Comparison of ENCODE assay signal across 8 cellular contexts in genomic region chr10:133324198-133324792, GRCh38. TPM values are rescaled to one million over a fixed set of nuclear protein-coding genes. Genes with fewer than 3 reads are reported as not detected.
DNase-seq lines count a peak whose midpoint lies in the region; ATAC-seq and TF ChIP-seq lines count a peak whose summit lies in the region.

No MANE protein-coding gene starts in this region.

- no peaks in the 10 kb centered on the region for H3K79me2 ChIP-seq in hepatocyte

- no peaks in the 10 kb centered on the region for H4K20me1 ChIP-seq in hepatocyte (ENCODE audit: insufficient read depth, poor library complexity, severe bottlenecking)

- DNase-seq in COLO668 (lab: John Stamatoyannopoulos, UW; ENCODE audit: unreplicated experiment) = peak; percentile 75
- DNase-seq in RKO (ENCODE audit: low spot score) = peak; percentile 28
- peak; percentile 63 for DNase-seq in activated naive CD4-positive, alpha-beta T cell treated with Interleukin-2 at 50 U/mL for 16 hours
- peak; percentile 86 for DNase-seq in hepatocyte (ENCODE audit: low spot score)
- peak; percentile 47 to 69 for DNase-seq in stimulated activated CD4-positive, alpha-beta T cell treated with anti-CD3 and anti-CD28 coated beads, Interleukin-15, amount 100 ng/mL, for 48 hours (ENCODE audit: low read depth in 2 of 2)
- DNase-seq in SKM-1 treated with dmso at 0.1 percent for 144 hours (lab: John Stamatoyannopoulos, UW; ENCODE audit: unreplicated experiment) = no peak

- no peak overlapping the region for H3K27ac ChIP-seq in hepatocyte

- no peaks in the 10 kb centered on the region for H3K9me3 ChIP-seq in hepatocyte (ENCODE audit: low read depth)

- peaks cover 3% of the 10 kb centered on the region for H3K4me1 ChIP-seq in hepatocyte (ENCODE audit: insufficient read depth)

- ATAC-seq in HG03135 (IDR thresholded peaks at IDR 0.05; ENCODE audit: unreplicated experiment) = peak; percentile 56
- no peak for ATAC-seq in GM18505 (IDR thresholded peaks at IDR 0.05; ENCODE audit: unreplicated experiment)

- no peak for TF ChIP-seq CTCF in hepatocyte (IDR thresholded peaks at IDR 0.05; ENCODE audit: poor library complexity)

- peak overlapping the region; percentile 99 for H3K4me2 ChIP-seq in hepatocyte

- WGBS in hepatocyte (ENCODE audit: low lambda C conversion rate, missing lambda C conversion rate) = 31% methylated on average over 3 of the region's 13 CpGs

- no peak for TF ChIP-seq POLR2A in GM18505 (IDR thresholded peaks at IDR 0.05; ENCODE audit: borderline replicate concordance, extremely low read depth, insufficient read depth, insufficient read length)

- no peaks in the 10 kb centered on the region for H3K36me3 ChIP-seq in hepatocyte (replicated peaks; ENCODE audit: insufficient read depth, low read depth)

- peaks cover 36% of the 10 kb centered on the region for H3K27me3 ChIP-seq in hepatocyte

- no peak overlapping the region for H2AFZ ChIP-seq in hepatocyte

- no peaks in the 10 kb centered on the region for H3K9me2 ChIP-seq in hepatocyte (replicated peaks; ENCODE audit: insufficient read depth)

- no peak overlapping the region for H3K4me3 ChIP-seq in hepatocyte

RNA-seq across cellular contexts. Expression of gene CALY, which starts 12.4 kb away (rescaled TPM):
- total RNA-seq in hepatocyte = 2.3 TPM in 1 of 2 replicates, not detected in the other
- 3.1 and 3.7 TPM in 2 replicates for polyA plus RNA-seq in hepatocyte

RNA-seq across cellular contexts. Expression of gene ZNF511, which starts 15.6 kb away (rescaled TPM):
- total RNA-seq in hepatocyte = 26.1 and 36.9 TPM in 2 replicates
- polyA plus RNA-seq in hepatocyte = 48.5 and 56.9 TPM in 2 replicates

RNA-seq across cellular contexts. Expression of gene TUBGCP2, which starts 15.6 kb away (rescaled TPM):
- 39.9 and 44.8 TPM in 2 replicates for total RNA-seq in hepatocyte
- polyA plus RNA-seq in hepatocyte = 51.5 and 54.7 TPM in 2 replicates

RNA-seq across cellular contexts. Expression of gene PRAP1, which starts 22.9 kb away (rescaled TPM):
- total RNA-seq in hepatocyte = 146 and 156 TPM in 2 replicates
- polyA plus RNA-seq in hepatocyte = 178 and 324 TPM in 2 replicates

RNA-seq across cellular contexts. Expression of gene FUOM, which starts 33.5 kb away (rescaled TPM):
- total RNA-seq in hepatocyte = 17.3 and 34.6 TPM in 2 replicates
- 31.1 and 35.0 TPM in 2 replicates for polyA plus RNA-seq in hepatocyte
